Comparison of ENCODE assay signal across 8 cellular contexts in genomic region chr11:56841210-56841810, GRCh38.
DNase-seq lines count a peak whose midpoint lies in the region; ATAC-seq and TF ChIP-seq lines count a peak whose summit lies in the region.
"Had no signal": no experiment of that assay in that cellular context is flagged by ENCODE, and none has a peak within 500 bp of the region (broad histone marks: within the 10 kb centered on the region; RNA-seq: fewer than 3 reads in every experiment).

No MANE protein-coding gene starts in this region.

- no peaks in the 10 kb centered on the region for H3K4me1 ChIP-seq in DOHH2 (ENCODE audit: control insufficient read depth, low read length)

- H3K36me3 ChIP-seq in DOHH2 (ENCODE audit: control insufficient read depth, low read length) (no peaks in the 10 kb centered on the region), neural cell (ENCODE audit: insufficient read depth, low read length) (no peaks in the 10 kb centered on the region)

- H3F3A ChIP-seq in DOHH2 (ENCODE audit: control insufficient read depth, insufficient read depth) (no peaks in the 10 kb centered on the region), neural cell (ENCODE audit: insufficient read depth, low read length, poor library complexity, severe bottlenecking) (no peaks in the 10 kb centered on the region)

- TF ChIP-seq RAD21 in neural cell (conservative IDR thresholded peaks at IDR 0.05) = peak; percentile 97

- H3K36me3 Mint-ChIP-seq in activated T-helper 17 cell treated with anti-CD3 and anti-CD28 coated beads, Interleukin-2, amount 50 U/mL, for 72 hours (ENCODE audit: low read depth) = no peaks in the 10 kb centered on the region
- H3K36me3 Mint-ChIP-seq: activated naive CD4-positive, alpha-beta T cell treated with anti-CD3 and anti-CD28 coated beads, Interleukin-2, amount 50 U/mL, for 24 hours had no signal

- H3K79me2 ChIP-seq in DOHH2 (ENCODE audit: control insufficient read depth, low read length) = no peaks in the 10 kb centered on the region
- no peaks in the 10 kb centered on the region for H3K79me2 ChIP-seq in neural cell (replicated peaks; ENCODE audit: insufficient read depth, low read length)

- H3K27ac ChIP-seq in DOHH2 (ENCODE audit: low read depth, low read length) (no peak overlapping the region), neural cell (ENCODE audit: low read length) (no peak overlapping the region)

- peak; percentile 76 for TF ChIP-seq CTCF in DOHH2 (IDR thresholded peaks at IDR 0.05; ENCODE audit: low read depth, low read length, poor library complexity, severe bottlenecking)
- TF ChIP-seq CTCF in NB4 (IDR thresholded peaks at IDR 0.05; ENCODE audit: low read depth, low read length) = peak; percentile 76
- peak; percentile 94 for TF ChIP-seq CTCF in neural cell (IDR thresholded peaks at IDR 0.05; ENCODE audit: poor library complexity, severe bottlenecking)

- TF ChIP-seq EP300 in neural cell (conservative IDR thresholded peaks at IDR 0.05; ENCODE audit: poor library complexity, severe bottlenecking) = no peak

- no peaks in the 10 kb centered on the region for H3K9me2 ChIP-seq in DOHH2 (replicated peaks; ENCODE audit: control insufficient read depth, low read length)
- no peaks in the 10 kb centered on the region for H3K9me2 ChIP-seq in neural cell (ENCODE audit: insufficient read depth, low read length)

- H3K27me3 ChIP-seq in DOHH2 (ENCODE audit: control insufficient read depth, low read length) (peaks cover 7% of the 10 kb centered on the region; the same call in 1 of the 2 replicates), neural cell (ENCODE audit: insufficient read depth, low read depth, low read length) (no peaks in the 10 kb centered on the region)

- H3K9me3 Mint-ChIP-seq in activated T-helper 17 cell treated with anti-CD3 and anti-CD28 coated beads, Interleukin-2, amount 50 U/mL, for 72 hours = no peaks in the 10 kb centered on the region
- H3K9me3 Mint-ChIP-seq: activated naive CD4-positive, alpha-beta T cell treated with anti-CD3 and anti-CD28 coated beads, Interleukin-2, amount 50 U/mL, for 24 hours had no signal

- H3K4me2 ChIP-seq in DOHH2 (ENCODE audit: low read length) = no peak overlapping the region
- no peak overlapping the region for H3K4me2 ChIP-seq in neural cell (ENCODE audit: low read length)

- peak; percentile 60 for ATAC-seq in GM21367 (IDR thresholded peaks at IDR 0.05; ENCODE audit: unreplicated experiment)
- no peak for ATAC-seq in activated T-helper 17 cell treated with anti-CD3 and anti-CD28 coated beads, Interleukin-2, amount 50 U/mL, for 72 hours (replicated peaks)

- H4K20me1 ChIP-seq in DOHH2 (ENCODE audit: control insufficient read depth, insufficient read depth, low read depth, low read length) (no peaks in the 10 kb centered on the region), neural cell (ENCODE audit: insufficient read depth) (no peaks in the 10 kb centered on the region)

- no peak overlapping the region for H2AFZ ChIP-seq in neural cell (ENCODE audit: low read depth, low read length)

- TF ChIP-seq POLR2A in NB4 (IDR thresholded peaks at IDR 0.05; ENCODE audit: extremely low read depth, insufficient read length) = no peak

- peak; percentile 67 for DNase-seq in NB4 (ENCODE audit: low read depth)
- peak; percentile 13 for DNase-seq in T1000 (lab: John Stamatoyannopoulos, UW)
- DNase-seq in fibroblast of gingiva (ENCODE audit: low read depth) = peak; percentile 36

- H3K9me3 ChIP-seq in DOHH2 (ENCODE audit: control insufficient read depth, insufficient read depth, low read length) (no peaks in the 10 kb centered on the region), neural cell (ENCODE audit: low read length) (no peaks in the 10 kb centered on the region)

- H3K4me3 Mint-ChIP-seq in activated T-helper 17 cell treated with anti-CD3 and anti-CD28 coated beads, Interleukin-2, amount 50 U/mL, for 72 hours = no peak overlapping the region
- H3K4me3 Mint-ChIP-seq: activated naive CD4-positive, alpha-beta T cell treated with anti-CD3 and anti-CD28 coated beads, Interleukin-2, amount 50 U/mL, for 24 hours had no signal

- no peak overlapping the region for H3K9ac ChIP-seq in neural cell (ENCODE audit: low read length)

- H3K4me1 Mint-ChIP-seq in activated T-helper 17 cell treated with anti-CD3 and anti-CD28 coated beads, Interleukin-2, amount 50 U/mL, for 72 hours = no peaks in the 10 kb centered on the region
- H3K4me1 Mint-ChIP-seq: activated naive CD4-positive, alpha-beta T cell treated with anti-CD3 and anti-CD28 coated beads, Interleukin-2, amount 50 U/mL, for 24 hours had no signal

- H3K4me3 ChIP-seq in DOHH2 (ENCODE audit: low read length) (no peak overlapping the region), NB4 (ENCODE audit: low read depth, low read length) (no peak overlapping the region), neural cell (ENCODE audit: low read length) (no peak overlapping the region)

- no peak overlapping the region for H3K27ac Mint-ChIP-seq in activated T-helper 17 cell treated with anti-CD3 and anti-CD28 coated beads, Interleukin-2, amount 50 U/mL, for 72 hours
- H3K27ac Mint-ChIP-seq: activated naive CD4-positive, alpha-beta T cell treated with anti-CD3 and anti-CD28 coated beads, Interleukin-2, amount 50 U/mL, for 24 hours had no signal

- H3K27me3 Mint-ChIP-seq in activated T-helper 17 cell treated with anti-CD3 and anti-CD28 coated beads, Interleukin-2, amount 50 U/mL, for 72 hours = peaks cover 5% of the 10 kb centered on the region

TF ChIP-seq in neural cell, 6 proteins besides CTCF, POLR2A, EP300 and RAD21:
- TF ChIP-seq SMC3 (conservative IDR thresholded peaks at IDR 0.05; ENCODE audit: poor library complexity) (peak; percentile 98), EZH2 (IDR thresholded peaks at IDR 0.05; ENCODE audit: borderline replicate concordance, insufficient read depth, low read length, poor library complexity, severe bottlenecking) (no peak)

Comparison
In these comparisons a context has a peak if more than half of its experiments do, and no peak if none do; other contexts are left out.
1. DNase-seq: peak in every context shown above with its lines; median percentile 67 in NB4; 36 in fibroblast of gingiva; 13 in T1000.